In the genomic region with DNA sequence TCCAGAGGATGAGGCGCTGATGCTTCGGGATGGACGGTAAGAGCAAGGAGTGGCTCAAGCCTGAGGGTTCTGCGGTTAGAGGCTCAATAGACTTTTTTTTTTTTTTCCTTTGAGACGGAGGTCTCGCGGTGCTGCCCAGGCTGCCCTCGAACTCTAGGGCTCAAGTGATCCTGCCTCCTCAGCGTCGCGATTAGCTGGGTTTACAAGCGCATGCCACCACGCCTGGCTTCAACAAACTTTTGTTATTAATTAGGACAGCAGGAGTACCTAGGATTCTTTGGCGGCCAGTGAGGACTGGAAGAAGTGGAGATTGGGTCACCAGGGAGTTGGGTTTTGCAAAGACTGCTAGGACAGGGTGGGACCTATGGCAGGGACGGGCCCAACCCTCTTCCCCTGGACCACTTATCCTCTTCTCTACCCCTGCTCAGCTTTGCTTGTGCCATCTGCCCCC, we compare ENCODE assay signal across 7 cellular contexts. TPM values are rescaled to one million over a fixed set of nuclear protein-coding genes. Genes with fewer than 3 reads are reported as not detected.
A peak's percentile ranks its signal among the peaks of the same experiment; 100 is the strongest.
DNase-seq lines count a peak whose midpoint lies in the region; ATAC-seq, FAIRE-seq and TF ChIP-seq lines count a peak whose summit lies in the region.

No MANE protein-coding gene starts in this region.

- TF ChIP-seq POLR2A in K562 (conservative IDR thresholded peaks at IDR 0.05) (no peak), thyroid gland (IDR thresholded peaks at IDR 0.05) (no peak)

- TF ChIP-seq CTCF in GM12864 (IDR thresholded peaks at IDR 0.05; ENCODE audit: low read depth, low read length, missing control alignments) (no peak), K562 (IDR thresholded peaks at IDR 0.05 in 2 of 3, conservative IDR thresholded peaks at IDR 0.05 in 1 of 3; ENCODE audit: insufficient read depth in 2 of 3, low read depth in 1 of 3, low read length in 3 of 3) (no peak), thyroid gland (IDR thresholded peaks at IDR 0.05) (no peak)

- TF ChIP-seq EP300 in K562 (IDR thresholded peaks at IDR 0.05; ENCODE audit: low read length), result no peak

- H3K36me3 ChIP-seq in K562 (ENCODE audit: control insufficient read depth, insufficient read depth, low read length) (peaks cover 32% of the 10 kb centered on the region; the same call in 2 of the 3 replicates), thyroid gland (peaks cover 5 to 8% of the 10 kb centered on the region in 2 donors)

- DNase-seq in GM12864 (ENCODE audit: low read depth), result no peak
- peak; percentile 78 for DNase-seq in M059J (ENCODE audit: low read depth)
- no peak for DNase-seq in K562 (ENCODE audit: extremely low read depth in 1 of 4, low spot score in 3 of 4)
- peak; percentile 21 to 23 for DNase-seq in thyroid gland

- H3K9me3 ChIP-seq in K562 (replicated peaks; ENCODE audit: control insufficient read depth, insufficient read depth, low read depth, low read length) (no peaks in the 10 kb centered on the region), thyroid gland (no peaks in the 10 kb centered on the region)

- TF ChIP-seq RAD21 in K562 (CRISPR knock-in tag; conservative IDR thresholded peaks at IDR 0.05 in 1 of 2, IDR thresholded peaks at IDR 0.05 in 1 of 2), result no peak

- no TSS peak for BruUV-seq in K562 (replicated peaks; lab: Mats Ljungman, UMichigan)

- WGBS in K562 (ENCODE audit: insufficient coverage, low coverage, missing lambda C conversion rate), result 2% methylated on average over 14 of the region's 15 CpGs
- WGBS in thyroid gland, 2 donors, result 2 to 3% methylated on average over 15 of the region's 15 CpGs

- peak overlapping the region; percentile 94 for H2AFZ ChIP-seq in K562 (ENCODE audit: low read depth, low read length)

- in situ Hi-C loops in K562 (cut with MboI), result no loop called here

- H3K9me1 ChIP-seq in K562 (ENCODE audit: control insufficient read depth, insufficient read depth, low read length), result no peaks in the 10 kb centered on the region

- FAIRE-seq in K562 (lab: Jason Lieb, UNC), result no peak

- intact Hi-C loops in K562 (cut with micrococcal nuclease), result no loop called here
- intact Hi-C loops in thyroid gland (cut with DNase I), result no loop called here

- CTCF ChIA-PET in K562 (lab: Yijun Ruan, JAX; ENCODE audit: low intra/inter-chr PET ratio), result interaction anchor here (0.7 kb wide), 1 partner anchor 90 kb away, joined by 5 read pairs; no protein-coding TSS in a partner anchor

- peaks cover 31% of the 10 kb centered on the region for H3K79me2 ChIP-seq in K562 (ENCODE audit: control insufficient read depth, insufficient read depth, low read length)

- POLR2A ChIA-PET in K562 (lab: Yijun Ruan, JAX), result interaction anchor here (0.6 to 1.7 kb wide), 4 partner anchors 10 to 61 kb away, joined by 3 to 5 read pairs (median 4); a partner anchor contains a TSS

- no peaks in the 10 kb centered on the region for H4K20me1 ChIP-seq in K562 (replicated peaks; ENCODE audit: control insufficient read depth, insufficient read depth, low read length)

- H3K4me1 ChIP-seq in K562 (replicated peaks in 1 of 2; ENCODE audit: control insufficient read depth in 2 of 2, insufficient read depth in 2 of 2, low read length in 2 of 2) (peaks cover 10 to 16% of the 10 kb centered on the region in 2 experiments; a peak in 4 of 5 replicates), thyroid gland (peaks cover 14 to 21% of the 10 kb centered on the region in 2 donors)

- peak overlapping the region; percentile 65 for H3K27ac ChIP-seq in K562 (ENCODE audit: extremely low read depth, low read depth, low read length)
- H3K27ac ChIP-seq in layer of hippocampus (ENCODE audit: low read depth, low read length), result peak overlapping the region; percentile 77
- peak overlapping the region in 2 of 3 donors; percentile 70 to 76 for H3K27ac ChIP-seq in thyroid gland

- ATAC-seq in K562 (peak; percentile 15), GM18502 (IDR thresholded peaks at IDR 0.05; ENCODE audit: poor library complexity, unreplicated experiment) (no peak), HG02938 (IDR thresholded peaks at IDR 0.05; ENCODE audit: unreplicated experiment) (no peak)

- H3K27me3 ChIP-seq in K562 (ENCODE audit: control insufficient read depth in 2 of 2, insufficient read depth in 2 of 2, low read length in 2 of 2), result no peaks in the 10 kb centered on the region
- no peaks in the 10 kb centered on the region for H3K27me3 ChIP-seq in layer of hippocampus (ENCODE audit: control insufficient read depth, insufficient read depth, low read length)
- no peaks in the 10 kb centered on the region for H3K27me3 ChIP-seq in thyroid gland

- peak overlapping the region; percentile 96 for H3K4me2 ChIP-seq in K562 (ENCODE audit: insufficient read depth, low read length)

- H3K4me3 ChIP-seq in GM12864 (ENCODE audit: low read depth, low read length), result peak overlapping the region; percentile 79
- H3K4me3 ChIP-seq in K562, result peak overlapping the region; percentile 64
- H3K4me3 ChIP-seq in thyroid gland (replicated peaks in 1 of 3), result peak overlapping the region; percentile 43 to 60 (median 53)

- H3K9ac ChIP-seq in K562 (ENCODE audit: insufficient read depth in 1 of 2, low read depth in 2 of 2, low read length in 2 of 2), result peak overlapping the region; percentile 87 to 92

RNA-seq across cellular contexts. Expression of a gene that starts 0.6 kb away (rescaled TPM):
- total RNA-seq in M059J (2014; rRNA removed; shearing (Covaris generic)), result 82.1 and 92.2 TPM in 2 replicates
- 28.6 and 48.7 TPM in 2 replicates for total RNA-seq in K562 (2011; cell fraction: chromatin; rRNA removed; ENCODE audit: low replicate concordance)
- 26.1 and 32.2 TPM in 2 replicates for total RNA-seq in K562 (2011; cell fraction: nucleolus; rRNA removed)
- 30.7 and 32.9 TPM in 2 replicates for total RNA-seq in K562 (2011; cell fraction: nucleoplasm; rRNA removed)
- total RNA-seq in K562 (2014; rRNA removed) (67.4 and 74.3 TPM in 2 replicates), K562 (2014; rRNA removed; fragmentation: Illumina TruSeq; extraction: Trizol) (54.1 and 63.0 TPM in 2 replicates), K562 (2015; rRNA removed; fragmentation: Illumina TruSeq; extraction: Trizol) (61.7 and 62.3 TPM in 2 replicates), K562 (2021) (50.1 and 50.7 TPM in 2 replicates), thyroid gland (10 to 100 TPM; 13.2 to 44.5 (median 24.5) TPM)
- polyA plus RNA-seq in K562 (2011; rRNA removed) (17.2 and 22.5 TPM in 2 replicates), K562 (2014; fragmentation: Illumina TruSeq; extraction: Trizol) (80.6 and 100 TPM in 2 replicates), K562 (2014; fragmentation: Nextera tagmentation; extraction: Ambion mirVana) (100 to 1,000 TPM; 203 to 204 TPM), K562 (2014; rRNA removed) (37.3 TPM in 2 replicates)
- polyA plus RNA-seq in K562 (2011; cell fraction: cytosol; rRNA removed), result 13.9 and 19.0 TPM in 2 replicates
- polyA plus RNA-seq in K562 (2011; cell fraction: nucleus; rRNA removed), result 40.6 and 40.9 TPM in 2 replicates
- polyA plus RNA-seq in K562 (2012), result 58.0 and 65.9 TPM in 2 replicates
- 12.9 and 13.0 TPM in 2 replicates for polyA minus RNA-seq in K562 (2011; rRNA and poly(A)+ RNA removed)
- 13.5 and 14.7 TPM in 2 replicates for polyA minus RNA-seq in K562 (2011; cell fraction: cytosol; rRNA and poly(A)+ RNA removed)
- 8.1 and 17.2 TPM in 2 replicates for polyA minus RNA-seq in K562 (2011; cell fraction: nucleus; rRNA and poly(A)+ RNA removed)

RNA-seq across cellular contexts. Expression of a gene that starts 0.8 kb away (rescaled TPM):
- 7.6 and 9.7 TPM in 2 replicates for total RNA-seq in M059J (2014; rRNA removed; shearing (Covaris generic))
- total RNA-seq in K562 (2011; cell fraction: chromatin; rRNA removed; ENCODE audit: low replicate concordance), result 14.0 and 14.3 TPM in 2 replicates
- total RNA-seq in K562 (2011; cell fraction: nucleolus; rRNA removed), result 7.2 and 7.9 TPM in 2 replicates
- total RNA-seq in K562 (2011; cell fraction: nucleoplasm; rRNA removed), result 9.8 and 12.3 TPM in 2 replicates
- total RNA-seq in K562 (2014; rRNA removed) (6.2 and 7.4 TPM in 2 replicates), K562 (2014; rRNA removed; fragmentation: Illumina TruSeq; extraction: Trizol) (6.3 and 8.0 TPM in 2 replicates), K562 (2015; rRNA removed; fragmentation: Illumina TruSeq; extraction: Trizol) (6.1 and 6.6 TPM in 2 replicates), K562 (2021) (5.9 and 6.0 TPM in 2 replicates), thyroid gland (10 to 100 TPM; 13.4 to 19.7 (median 15.7) TPM)
- polyA plus RNA-seq in K562 (2011; rRNA removed) (6.0 and 6.2 TPM in 2 replicates), K562 (2014; fragmentation: Illumina TruSeq; extraction: Trizol) (6.5 and 9.4 TPM in 2 replicates), K562 (2014; fragmentation: Nextera tagmentation; extraction: Ambion mirVana) (1 to 10 TPM; 2.2 to 3.3 TPM), K562 (2014; rRNA removed) (4.7 and 6.2 TPM in 2 replicates)
- polyA plus RNA-seq in K562 (2011; cell fraction: cytosol; rRNA removed), result 3.2 and 4.6 TPM in 2 replicates
- polyA plus RNA-seq in K562 (2011; cell fraction: nucleus; rRNA removed), result 6.8 and 7.9 TPM in 2 replicates
- polyA plus RNA-seq in K562 (2012), result 4.3 and 7.6 TPM in 2 replicates
- 9.3 and 11.3 TPM in 2 replicates for polyA minus RNA-seq in K562 (2011; rRNA and poly(A)+ RNA removed)
- 2.9 and 4.7 TPM in 2 replicates for polyA minus RNA-seq in K562 (2011; cell fraction: cytosol; rRNA and poly(A)+ RNA removed)
- 2.2 and 4.2 TPM in 2 replicates for polyA minus RNA-seq in K562 (2011; cell fraction: nucleus; rRNA and poly(A)+ RNA removed)

RNA-seq across cellular contexts. Expression of a gene that starts 9.2 kb away (rescaled TPM):
- total RNA-seq in M059J (2014; rRNA removed; shearing (Covaris generic)), result not detected in 2 replicates
- total RNA-seq in K562 (2011; cell fraction: chromatin; rRNA removed; ENCODE audit: low replicate concordance), result 2.0 and 3.8 TPM in 2 replicates
- not detected in 2 replicates for total RNA-seq in K562 (2011; cell fraction: nucleolus; rRNA removed)
- total RNA-seq in K562 (2011; cell fraction: nucleoplasm; rRNA removed), result 4.3 and 9.5 TPM in 2 replicates
- 1.0 and 1.5 TPM in 2 replicates for total RNA-seq in K562 (2014; rRNA removed)
- total RNA-seq in K562 (2014; rRNA removed; fragmentation: Illumina TruSeq; extraction: Trizol), result 0.18 and 1.1 TPM in 2 replicates
- total RNA-seq in K562 (2015; rRNA removed; fragmentation: Illumina TruSeq; extraction: Trizol), result 0.22 and 0.57 TPM in 2 replicates
- total RNA-seq in K562 (2021), result 0.60 and 1.2 TPM in 2 replicates
- polyA plus RNA-seq in K562 (2011; rRNA removed), result 1.4 and 1.8 TPM in 2 replicates
- polyA plus RNA-seq in K562 (2011; cell fraction: cytosol; rRNA removed), result 0.72 and 0.88 TPM in 2 replicates
- 1.6 and 2.6 TPM in 2 replicates for polyA plus RNA-seq in K562 (2011; cell fraction: nucleus; rRNA removed)
- 1.1 and 1.7 TPM in 2 replicates for polyA plus RNA-seq in K562 (2012)
- 0.35 and 1.0 TPM in 2 replicates for polyA plus RNA-seq in K562 (2014; fragmentation: Illumina TruSeq; extraction: Trizol)
- polyA plus RNA-seq in K562 (2014; fragmentation: Nextera tagmentation; extraction: Ambion mirVana), result under 1 TPM in 1 of 2 experiments, not detected in 1; 0.57 TPM
- polyA plus RNA-seq in K562 (2014; rRNA removed), result 0.12 and 1.5 TPM in 2 replicates
- 1.3 TPM in 1 of 2 replicates, not detected in the other for polyA minus RNA-seq in K562 (2011; rRNA and poly(A)+ RNA removed)
- not detected in 2 replicates for polyA minus RNA-seq in K562 (2011; cell fraction: cytosol; rRNA and poly(A)+ RNA removed)
- not detected in 2 replicates for polyA minus RNA-seq in K562 (2011; cell fraction: nucleus; rRNA and poly(A)+ RNA removed)
- not detected for total RNA-seq in thyroid gland

RNA-seq across cellular contexts. Expression of a gene that starts 10.1 kb away (rescaled TPM):
- not detected in 2 replicates for total RNA-seq in M059J (2014; rRNA removed; shearing (Covaris generic))
- total RNA-seq in K562 (2011; cell fraction: chromatin; rRNA removed; ENCODE audit: low replicate concordance), result 0.44 TPM in 1 of 2 replicates, not detected in the other
- total RNA-seq in K562 (2011; cell fraction: nucleolus; rRNA removed), result 0.33 TPM in 1 of 2 replicates, not detected in the other
- 0.37 TPM in 1 of 2 replicates, not detected in the other for total RNA-seq in K562 (2011; cell fraction: nucleoplasm; rRNA removed)
- total RNA-seq in K562 (2014; rRNA removed), result 0.45 and 1.7 TPM in 2 replicates
- 0.29 and 0.55 TPM in 2 replicates for total RNA-seq in K562 (2014; rRNA removed; fragmentation: Illumina TruSeq; extraction: Trizol)
- 0.30 and 0.43 TPM in 2 replicates for total RNA-seq in K562 (2015; rRNA removed; fragmentation: Illumina TruSeq; extraction: Trizol)
- 0.25 and 0.31 TPM in 2 replicates for total RNA-seq in K562 (2021)
- polyA plus RNA-seq in K562 (2011; rRNA removed), result 0.52 and 1.7 TPM in 2 replicates
- polyA plus RNA-seq in K562 (2011; cell fraction: cytosol; rRNA removed), result 1.1 and 2.5 TPM in 2 replicates
- polyA plus RNA-seq in K562 (2011; cell fraction: nucleus; rRNA removed), result 0.36 and 1.5 TPM in 2 replicates
- polyA plus RNA-seq in K562 (2012), result 0.62 and 1.4 TPM in 2 replicates
- 0.34 and 0.54 TPM in 2 replicates for polyA plus RNA-seq in K562 (2014; fragmentation: Illumina TruSeq; extraction: Trizol)
- polyA plus RNA-seq in K562 (2014; fragmentation: Nextera tagmentation; extraction: Ambion mirVana), result 1 to 10 TPM; 1.1 to 1.2 TPM
- polyA plus RNA-seq in K562 (2014; rRNA removed), result 0.05 and 0.09 TPM in 2 replicates
- 0.35 and 1.0 TPM in 2 replicates for polyA minus RNA-seq in K562 (2011; rRNA and poly(A)+ RNA removed)
- polyA minus RNA-seq in K562 (2011; cell fraction: cytosol; rRNA and poly(A)+ RNA removed), result 1.2 TPM in 1 of 2 replicates, not detected in the other
- 0.89 TPM in 1 of 2 replicates, not detected in the other for polyA minus RNA-seq in K562 (2011; cell fraction: nucleus; rRNA and poly(A)+ RNA removed)
- 1 to 10 TPM; 2.2 to 4.2 (median 2.4) TPM for total RNA-seq in thyroid gland

RNA-seq across cellular contexts. Expression of a gene that starts 20.1 kb away (rescaled TPM):
- total RNA-seq in M059J (2014; rRNA removed; shearing (Covaris generic)), result 0.12 and 0.79 TPM in 2 replicates
- total RNA-seq in K562 (2011; cell fraction: chromatin; rRNA removed; ENCODE audit: low replicate concordance), result 12.0 and 29.0 TPM in 2 replicates
- total RNA-seq in K562 (2011; cell fraction: nucleolus; rRNA removed), result 18.2 and 19.5 TPM in 2 replicates
- total RNA-seq in K562 (2011; cell fraction: nucleoplasm; rRNA removed), result 13.7 and 14.4 TPM in 2 replicates
- total RNA-seq in K562 (2014; rRNA removed), result 0.95 and 2.3 TPM in 2 replicates
- 0.55 and 1.4 TPM in 2 replicates for total RNA-seq in K562 (2014; rRNA removed; fragmentation: Illumina TruSeq; extraction: Trizol)
- total RNA-seq in K562 (2015; rRNA removed; fragmentation: Illumina TruSeq; extraction: Trizol), result 0.49 and 0.72 TPM in 2 replicates
- 4.3 and 4.6 TPM in 2 replicates for total RNA-seq in K562 (2021)
- 1.8 and 1.9 TPM in 2 replicates for polyA plus RNA-seq in K562 (2011; rRNA removed)
- 2.4 and 2.8 TPM in 2 replicates for polyA plus RNA-seq in K562 (2011; cell fraction: cytosol; rRNA removed)
- 12.7 and 20.4 TPM in 2 replicates for polyA plus RNA-seq in K562 (2011; cell fraction: nucleus; rRNA removed)
- 2.9 and 3.9 TPM in 2 replicates for polyA plus RNA-seq in K562 (2012)
- polyA plus RNA-seq in K562 (2014; fragmentation: Illumina TruSeq; extraction: Trizol), result 1.5 and 2.0 TPM in 2 replicates
- polyA plus RNA-seq in K562 (2014; fragmentation: Nextera tagmentation; extraction: Ambion mirVana), result under 1 TPM; 0.03 to 0.11 TPM
- 2.7 and 3.3 TPM in 2 replicates for polyA plus RNA-seq in K562 (2014; rRNA removed)
- polyA minus RNA-seq in K562 (2011; rRNA and poly(A)+ RNA removed), result 1.4 and 1.5 TPM in 2 replicates
- polyA minus RNA-seq in K562 (2011; cell fraction: cytosol; rRNA and poly(A)+ RNA removed), result 1.9 and 2.1 TPM in 2 replicates
- 3.3 and 5.0 TPM in 2 replicates for polyA minus RNA-seq in K562 (2011; cell fraction: nucleus; rRNA and poly(A)+ RNA removed)
- total RNA-seq in thyroid gland, result 1 to 10 TPM; 2.5 to 5.9 (median 3.4) TPM

Comparison
In these comparisons a context has a peak if more than half of its experiments do, and no peak if none do; other contexts are left out.
1. DNase-seq: peak in M059J (single experiment) and thyroid gland (2 of 2); none in GM12864 (single experiment) and K562 (0 of 4).
2. Peak in every context shown above with its lines, with median percentiles within 50 percentile points of each other: H3K4me3 ChIP-seq and H3K27ac ChIP-seq.